Comparison of ENCODE assay signal across 13 cellular contexts in genomic region chr3:49025793-49026520, GRCh38. TPM values are rescaled to one million over a fixed set of nuclear protein-coding genes. Genes with fewer than 3 reads are reported as not detected.
DNase-seq lines count a peak whose midpoint lies in the region; ATAC-seq and TF ChIP-seq lines count a peak whose summit lies in the region.
"Had no signal": no experiment of that assay in that cellular context is flagged by ENCODE, and none has a peak within 500 bp of the region (broad histone marks: within the 10 kb centered on the region; RNA-seq: fewer than 3 reads in every experiment).

No MANE protein-coding gene starts in this region.

- H3K36me3 Mint-ChIP-seq in activated B cell treated with CpG ODN at 0.5 μM for 24 hours (ENCODE audit: low read depth) (peaks cover 73% of the 10 kb centered on the region), glutamatergic neuron (ENCODE audit: unreplicated experiment) (no peaks in the 10 kb centered on the region)

- no peak for ATAC-seq in activated B cell treated with CpG ODN at 0.5 μM for 24 hours (ENCODE audit: low read depth)
- ATAC-seq in HG02884 (IDR thresholded peaks at IDR 0.05; ENCODE audit: unreplicated experiment) = no peak
- ATAC-seq: left ventricle myocardium superior, Panc1, pancreas had no signal

- TF ChIP-seq POLR2A in breast epithelium (IDR thresholded peaks at IDR 0.05) = no peak

- H3K36me3 ChIP-seq in breast epithelium (peaks cover 4% of the 10 kb centered on the region), mammary epithelial cell (ENCODE audit: insufficient read depth, low read length) (peaks cover 25% of the 10 kb centered on the region)

- POLR2A ChIA-PET in activated B cell treated with CpG ODN at 0.5 μM for 24 hours (lab: Charles Lee) = interaction anchor here (0.6 to 14.9 kb wide), 8 partner anchors 8 to 321 kb away, joined by 3 to 372 read pairs (median 5); partner anchors contain the start of genes DALRD3, QRICH1 and WDR6

- H3K9me3 ChIP-seq in breast epithelium (no peaks in the 10 kb centered on the region), mammary epithelial cell (replicated peaks; ENCODE audit: insufficient read depth, low read length) (no peaks in the 10 kb centered on the region)
- H3K9me3 ChIP-seq: pancreas had no signal

- H3K9ac ChIP-seq in mammary epithelial cell (ENCODE audit: insufficient read depth, low read length) = no peak overlapping the region

- CTCF ChIA-PET in mammary epithelial cell (lab: Charles Lee; ENCODE audit: low non-redundant PET) = no interaction called here
- CTCF ChIA-PET in activated B cell treated with CpG ODN at 0.5 μM for 24 hours (lab: Charles Lee) = no interaction called here

- peaks cover 66% of the 10 kb centered on the region for H3K4me1 Mint-ChIP-seq in activated B cell treated with CpG ODN at 0.5 μM for 24 hours
- H3K4me1 Mint-ChIP-seq in glutamatergic neuron (ENCODE audit: low read depth, unreplicated experiment) = peaks cover 15% of the 10 kb centered on the region

- intact Hi-C loops in breast epithelium (cut with DNase I; ENCODE audit: low total_unique reads) (no loop called here), mammary epithelial cell (cut with micrococcal nuclease) (no loop called here), activated B cell treated with CpG ODN at 0.5 μM for 24 hours (cut with micrococcal nuclease) (loop anchor here (10.0 kb wide), 1 partner anchor 1269 kb away; the partner anchor contains the start of genes HYAL3, IFRD2 and NAA80)

- H3K4me3 Mint-ChIP-seq in activated B cell treated with CpG ODN at 0.5 μM for 24 hours (peak overlapping the region; percentile 59), glutamatergic neuron (ENCODE audit: unreplicated experiment) (peak overlapping the region; percentile 25)

- peak overlapping the region; percentile 88 for H3K27ac Mint-ChIP-seq in activated B cell treated with CpG ODN at 0.5 μM for 24 hours
- H3K27ac Mint-ChIP-seq in glutamatergic neuron (ENCODE audit: unreplicated experiment) = no peak overlapping the region

- H3K4me3 ChIP-seq in breast epithelium = no peak overlapping the region
- no peak overlapping the region for H3K4me3 ChIP-seq in mammary epithelial cell (replicated peaks in 1 of 3; ENCODE audit: insufficient read depth in 1 of 3, low read depth in 2 of 3, low read length in 3 of 3)
- H3K4me3 ChIP-seq: pancreas had no signal

- in situ Hi-C loops in mammary epithelial cell (cut with MboI; ENCODE audit: low sequenced_read_pairs in 2 of 2) = no loop called here

- no peaks in the 10 kb centered on the region for H4K20me1 ChIP-seq in mammary epithelial cell (ENCODE audit: insufficient read depth, low read length)

- peak overlapping the region; percentile 10 to 21 for H3K27ac ChIP-seq in breast epithelium
- no peak overlapping the region for H3K27ac ChIP-seq in mammary epithelial cell (ENCODE audit: insufficient read depth, low read depth, low read length)
- H3K27ac ChIP-seq: brain microvascular endothelial cell, pancreas had no signal

- H3K4me1 ChIP-seq in breast epithelium = peaks cover 6 to 14% of the 10 kb centered on the region in 2 donors
- H3K4me1 ChIP-seq in mammary epithelial cell (ENCODE audit: insufficient read depth, low read length) = peaks cover 28% of the 10 kb centered on the region

- no peaks in the 10 kb centered on the region for H3K27me3 Mint-ChIP-seq in activated B cell treated with CpG ODN at 0.5 μM for 24 hours
- H3K27me3 Mint-ChIP-seq in glutamatergic neuron (ENCODE audit: unreplicated experiment) = peaks cover 18% of the 10 kb centered on the region

- H3K27me3 ChIP-seq in breast epithelium (no peaks in the 10 kb centered on the region), mammary epithelial cell (ENCODE audit: insufficient read depth, low read length) (no peaks in the 10 kb centered on the region)
- H3K27me3 ChIP-seq: brain microvascular endothelial cell, pancreas had no signal

- H3K9me3 Mint-ChIP-seq in activated B cell treated with CpG ODN at 0.5 μM for 24 hours (no peaks in the 10 kb centered on the region), glutamatergic neuron (ENCODE audit: unreplicated experiment) (peaks cover 16% of the 10 kb centered on the region)

- dilution Hi-C loops in mammary epithelial cell (cut with HindIII; ENCODE audit: low sequenced_read_pairs) = no loop called here

- DNase-seq in breast epithelium (ENCODE audit: low spot score in 2 of 2) (no peak), mammary epithelial cell (no peak), activated B cell treated with CpG ODN at 0.5 μM for 24 hours (no peak), glutamatergic neuron (no peak), NCI-H2171 treated with DMSO at 0.1 percent for 48 hours (lab: John Stamatoyannopoulos, UW) (no peak), dedifferentiated amniotic fluid mesenchymal stem cell (ENCODE audit: extremely low spot score) (no peak), A172 (ENCODE audit: low spot score) (no peak)
- DNase-seq: brain microvascular endothelial cell, hippocampal formation, left ventricle myocardium superior had no signal

- TF ChIP-seq CTCF in breast epithelium (IDR thresholded peaks at IDR 0.05) (no peak), mammary epithelial cell (conservative IDR thresholded peaks at IDR 0.05 in 1 of 2, IDR thresholded peaks at IDR 0.05 in 1 of 2; ENCODE audit: extremely low read depth in 1 of 2, insufficient read depth in 1 of 2, low read depth in 1 of 2, low read length in 2 of 2) (no peak), activated B cell treated with CpG ODN at 0.5 μM for 24 hours (IDR thresholded peaks at IDR 0.05) (no peak), glutamatergic neuron (IDR thresholded peaks at IDR 0.05; ENCODE audit: partially characterized antibody, unreplicated experiment) (no peak)

- H3K4me2 ChIP-seq in mammary epithelial cell (ENCODE audit: insufficient read depth, low read depth, low read length) = no peak overlapping the region

- no TSS peak for BruUV-seq in mammary epithelial cell (replicated peaks; lab: Mats Ljungman, UMichigan)

- H2AFZ ChIP-seq in mammary epithelial cell (ENCODE audit: low read depth, low read length) = no peak overlapping the region

- H3K79me2 ChIP-seq in mammary epithelial cell (ENCODE audit: insufficient read depth, low read length) = peaks cover 75% of the 10 kb centered on the region

- 77% methylated on average over 8 of the region's 8 CpGs for WGBS in mammary epithelial cell (ENCODE audit: low coverage, missing lambda C conversion rate)

RNA-seq across cellular contexts. Expression of gene IMPDH2, which starts 3.2 kb away (rescaled TPM):
- total RNA-seq in breast epithelium (100 to 1,000 TPM; 123 to 216 (median 178) TPM), mammary epithelial cell (100 to 1,000 TPM; 204 to 205 TPM), activated B cell treated with CpG ODN at 0.5 μM for 24 hours (387 and 414 TPM in 2 replicates), glutamatergic neuron (ENCODE audit: unreplicated experiment) (100 TPM)
- 235 TPM for polyA plus RNA-seq in mammary epithelial cell
- polyA minus RNA-seq in mammary epithelial cell = 360 TPM
- total RNA-seq in A172 (2014; rRNA removed; shearing (Covaris generic)) = 218 and 219 TPM in 2 replicates

RNA-seq across cellular contexts. Expression of gene NDUFAF3, which starts 4.0 kb away (rescaled TPM):
- 100 to 1,000 TPM; 151 to 171 (median 164) TPM for total RNA-seq in breast epithelium
- total RNA-seq in mammary epithelial cell = 10 to 100 TPM; 27.0 to 83.6 TPM
- 73.1 TPM for polyA plus RNA-seq in mammary epithelial cell
- polyA minus RNA-seq in mammary epithelial cell = 41.2 TPM
- 86.3 and 86.5 TPM in 2 replicates for total RNA-seq in activated B cell treated with CpG ODN at 0.5 μM for 24 hours
- total RNA-seq in glutamatergic neuron (ENCODE audit: unreplicated experiment) = 50.6 TPM
- 96.8 and 112 TPM in 2 replicates for total RNA-seq in A172 (2014; rRNA removed; shearing (Covaris generic))

RNA-seq across cellular contexts. Expression of gene DALRD3, which starts 7.6 kb away (rescaled TPM):
- 10 to 100 TPM; 27.5 to 48.4 (median 37.7) TPM for total RNA-seq in breast epithelium
- 10 to 100 TPM; 20.3 to 27.8 TPM for total RNA-seq in mammary epithelial cell
- 48.8 TPM for polyA plus RNA-seq in mammary epithelial cell
- 170 TPM for polyA minus RNA-seq in mammary epithelial cell
- total RNA-seq in activated B cell treated with CpG ODN at 0.5 μM for 24 hours = 36.7 and 38.3 TPM in 2 replicates
- total RNA-seq in glutamatergic neuron (ENCODE audit: unreplicated experiment) = 26.3 TPM
- 36.1 and 50.0 TPM in 2 replicates for total RNA-seq in A172 (2014; rRNA removed; shearing (Covaris generic))

RNA-seq across cellular contexts. Expression of gene WDR6, which starts 18.8 kb away (rescaled TPM):
- total RNA-seq in breast epithelium = 100 to 1,000 TPM in 2 of 3 donors, 10 to 100 TPM in 1; 57.9 to 143 (median 135) TPM
- 100 to 1,000 TPM in 1 of 2 donors, 10 to 100 TPM in 1; 91.2 to 108 TPM for total RNA-seq in mammary epithelial cell
- polyA plus RNA-seq in mammary epithelial cell = 93.9 TPM
- 208 TPM for polyA minus RNA-seq in mammary epithelial cell
- total RNA-seq in activated B cell treated with CpG ODN at 0.5 μM for 24 hours = 205 and 250 TPM in 2 replicates
- total RNA-seq in glutamatergic neuron (ENCODE audit: unreplicated experiment) = 236 TPM
- total RNA-seq in A172 (2014; rRNA removed; shearing (Covaris generic)) = 63.7 and 76.1 TPM in 2 replicates

RNA-seq across cellular contexts. Expression of gene P4HTM, which starts 35.9 kb away (rescaled TPM):
- total RNA-seq in breast epithelium (10 to 100 TPM; 29.9 to 59.7 (median 58.7) TPM), mammary epithelial cell (10 to 100 TPM in 1 of 2 donors, 1 to 10 TPM in 1; 8.1 to 10.2 TPM), activated B cell treated with CpG ODN at 0.5 μM for 24 hours (26.0 and 34.4 TPM in 2 replicates), glutamatergic neuron (ENCODE audit: unreplicated experiment) (18.4 TPM)
- polyA plus RNA-seq in mammary epithelial cell = 4.7 TPM
- polyA minus RNA-seq in mammary epithelial cell = 2.9 TPM
- total RNA-seq in A172 (2014; rRNA removed; shearing (Covaris generic)) = 20.7 and 21.2 TPM in 2 replicates
